Comparison of ENCODE assay signal across 23 cellular contexts in genomic region chr5:54275361-54275760, GRCh38.
"Had no signal": no experiment of that assay in that cellular context is flagged by ENCODE, and none has a peak within 500 bp of the region (broad histone marks: within the 10 kb centered on the region; RNA-seq: fewer than 3 reads in every experiment).

No MANE protein-coding gene starts in this region.

- DNase-seq: activated CD4-positive, alpha-beta T cell treated with anti-CD3 and anti-CD28 coated beads for 36 hours; activated CD4-positive, alpha-beta T cell treated with anti-CD3 and anti-CD28 coated beads, Interleukin-2, amount 50 U/mL, for 48 hours; activated gamma-delta T cell treated with Interleukin-2 at 50 U/mL for 16 hours; activated T-cell treated with anti-CD3 and anti-CD28 coated beads for 4 hours; body of pancreas; caudate nucleus; colonic mucosa; erythroblast; gastrocnemius medialis; head of caudate nucleus; left ventricle myocardium superior; mucosa of descending colon; naive thymus-derived CD4-positive, alpha-beta T cell; pancreas; stimulated activated naive B cell treated with anti-CD40 and anti-IgM and Interleukin-4, amounts not matched to agents 10 μg/mL and 1 μg/mL and 100 μg/mL, for 72 hours; upper lobe of left lung had no signal

- H3K36me3 ChIP-seq: colonic mucosa, gastrocnemius medialis, neural progenitor cell, pancreas, thoracic aorta, upper lobe of left lung had no signal

- H3K4me3 ChIP-seq: body of pancreas, colonic mucosa, gastrocnemius medialis, mucosa of descending colon, neural progenitor cell, pancreas, thoracic aorta, upper lobe of left lung had no signal

- H3K27ac ChIP-seq: body of pancreas, colonic mucosa, gastrocnemius medialis, neural progenitor cell, pancreas, thoracic aorta, upper lobe of left lung had no signal

- H3K4me3 Mint-ChIP-seq: activated CD4-positive, alpha-beta T cell treated with anti-CD3 and anti-CD28 coated beads for 36 hours; activated T-helper 1 cell treated with anti-CD3 and anti-CD28 coated beads, Interleukin-12 subunit alpha, Interleukin-12 subunit beta, Interleukin-2, Interleukin-4 antibody, amounts not matched to agents 30 ng/mL and 10 ng/mL and 1 ng/mL, durations not matched to agents 14 hours and 24 hours and 36 hours; memory B cell; naive thymus-derived CD4-positive, alpha-beta T cell; neural progenitor cell; stimulated activated naive B cell treated with anti-CD40 and anti-IgM and Interleukin-4, amounts not matched to agents 10 μg/mL and 1 μg/mL and 100 μg/mL, for 72 hours; WTC11 had no signal

- H3K4me1 ChIP-seq: body of pancreas, colonic mucosa, gastrocnemius medialis, neural progenitor cell, upper lobe of left lung had no signal

- H3K27me3 ChIP-seq: body of pancreas, colonic mucosa, gastrocnemius medialis, neural progenitor cell, pancreas, upper lobe of left lung had no signal

- H3K9me3 Mint-ChIP-seq: activated naive CD4-positive, alpha-beta T cell treated with anti-CD3 and anti-CD28 coated beads, Interleukin-2, amount 50 U/mL, for 72 hours; neural progenitor cell had no signal

- ATAC-seq: activated CD4-positive, alpha-beta T cell treated with anti-CD3 and anti-CD28 coated beads for 36 hours; activated naive CD4-positive, alpha-beta T cell treated with anti-CD3 and anti-CD28 coated beads, Interleukin-2, amount 50 U/mL, for 72 hours; body of pancreas; gastrocnemius medialis; left ventricle myocardium superior; mucosa of descending colon; naive thymus-derived CD4-positive, alpha-beta T cell; pancreas; sciatic nerve; stimulated activated naive B cell treated with anti-CD40 and anti-IgM and Interleukin-4, amounts not matched to agents 10 μg/mL and 1 μg/mL and 100 μg/mL, for 72 hours; WTC11 had no signal

- H3K27me3 Mint-ChIP-seq: activated CD4-positive, alpha-beta T cell treated with anti-CD3 and anti-CD28 coated beads for 36 hours; memory B cell; naive thymus-derived CD4-positive, alpha-beta T cell; stimulated activated naive B cell treated with anti-CD40 and anti-IgM and Interleukin-4, amounts not matched to agents 10 μg/mL and 1 μg/mL and 100 μg/mL, for 72 hours had no signal

- H3K4me1 Mint-ChIP-seq: neural progenitor cell had no signal

- H3K9me3 ChIP-seq: body of pancreas, colonic mucosa, gastrocnemius medialis, mucosa of descending colon, pancreas, thoracic aorta, upper lobe of left lung had no signal

- H3K27ac Mint-ChIP-seq: activated CD4-positive, alpha-beta T cell treated with anti-CD3 and anti-CD28 coated beads for 36 hours; activated naive CD4-positive, alpha-beta T cell treated with anti-CD3 and anti-CD28 coated beads, Interleukin-2, amount 50 U/mL, for 72 hours; activated T-helper 1 cell treated with anti-CD3 and anti-CD28 coated beads, Interleukin-12 subunit alpha, Interleukin-12 subunit beta, Interleukin-2, Interleukin-4 antibody, amounts not matched to agents 30 ng/mL and 10 ng/mL and 1 ng/mL, durations not matched to agents 14 hours and 24 hours and 36 hours; memory B cell; naive thymus-derived CD4-positive, alpha-beta T cell; neural progenitor cell; stimulated activated naive B cell treated with anti-CD40 and anti-IgM and Interleukin-4, amounts not matched to agents 10 μg/mL and 1 μg/mL and 100 μg/mL, for 72 hours; WTC11 had no signal
